In the genomic region with DNA sequence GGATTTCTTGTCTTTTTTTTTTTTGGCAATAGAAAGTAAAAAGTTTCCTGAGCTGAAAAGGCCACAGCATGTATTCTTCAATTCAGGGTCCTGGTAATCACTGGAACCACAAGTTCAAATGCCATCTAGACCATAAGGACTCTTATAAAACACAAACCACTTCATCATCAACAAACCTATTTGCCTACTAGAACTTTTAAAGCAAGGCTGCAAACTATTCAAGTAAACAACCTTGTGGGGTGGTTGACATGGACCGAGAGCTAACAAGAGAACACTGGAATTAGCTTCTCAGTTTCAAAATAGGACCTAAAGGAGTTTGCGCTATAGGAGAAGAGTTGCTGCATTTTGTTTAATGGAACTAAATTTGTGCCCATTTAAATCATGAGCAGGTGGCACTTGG, we compare ENCODE assay signal across 29 cellular contexts.
"Had no signal": no experiment of that assay in that cellular context is flagged by ENCODE, and none has a peak within 500 bp of the region (broad histone marks: within the 10 kb centered on the region; RNA-seq: fewer than 3 reads in every experiment).

No MANE protein-coding gene starts in this region.

- H3K27me3 ChIP-seq: brain microvascular endothelial cell, dorsolateral prefrontal cortex, esophagus muscularis mucosa, foreskin keratinocyte, gastrocnemius medialis had no signal

- H3K4me3 ChIP-seq: dorsolateral prefrontal cortex, esophagus muscularis mucosa, gastrocnemius medialis had no signal

- H3K36me3 ChIP-seq: brain microvascular endothelial cell, esophagus muscularis mucosa, gastrocnemius medialis, WERI-Rb-1 had no signal

- H3K4me1 ChIP-seq: foreskin keratinocyte had no signal

- DNase-seq: activated B cell treated with CpG ODN at 0.5 μM for 24 hours; activated CD4-positive, alpha-beta T cell treated with anti-CD3 and anti-CD28 coated beads for 48 hours; activated CD4-positive, alpha-beta T cell treated with anti-CD3 and anti-CD28 coated beads, Interleukin-2, amount 50 U/mL, for 1 hour; activated CD4-positive, alpha-beta T cell treated with anti-CD3 and anti-CD28 coated beads, Interleukin-2, amount 50 U/mL, for 48 hours; activated CD8-positive, alpha-beta memory T cell treated with anti-CD3 and anti-CD28 coated beads for 24 hours; activated CD8-positive, alpha-beta T cell treated with anti-CD3 and anti-CD28 coated beads for 36 hours; activated effector memory CD4-positive, alpha-beta T cell treated with Interleukin-2 at 50 U/mL for 16 hours; activated gamma-delta T cell treated with Interleukin-2 at 50 U/mL for 16 hours; activated naive CD4-positive, alpha-beta T cell treated with anti-CD3 and anti-CD28 coated beads, Interleukin-2, amount 50 U/mL, for 16 hours; activated naive CD4-positive, alpha-beta T cell treated with Interleukin-2 at 50 U/mL for 16 hours; activated T-cell treated with anti-CD3 and anti-CD28 coated beads, Interleukin-2, amount 50 U/mL, for 4 hours; amniotic stem cell; anterior cingulate cortex; brain microvascular endothelial cell; dorsolateral prefrontal cortex; effector CD4-positive, alpha-beta T cell; effector memory CD8-positive, alpha-beta T cell; erythroblast; foreskin keratinocyte; gastrocnemius medialis; T-helper 1 cell; T-helper 17 cell; T1000; WERI-Rb-1 had no signal

- H3K27ac ChIP-seq: esophagus muscularis mucosa, foreskin keratinocyte, WERI-Rb-1 had no signal

- ATAC-seq: activated CD4-positive, CD25-positive, alpha-beta regulatory T cell treated with anti-CD3 and anti-CD28 coated beads, Interleukin-2, amount 50 U/mL, for 24 hours; activated CD8-positive, alpha-beta T cell treated with anti-CD3 and anti-CD28 coated beads for 36 hours; activated T-cell treated with anti-CD3 and anti-CD28 coated beads, Interleukin-2, amount 50 U/mL, for 4 hours; activated T-helper 17 cell treated with anti-CD3 and anti-CD28 coated beads, Interleukin-2, amount 50 U/mL, for 72 hours; effector memory CD8-positive, alpha-beta T cell; foreskin keratinocyte; gastrocnemius medialis; T-helper 17 cell had no signal

- H3K9me3 ChIP-seq: esophagus muscularis mucosa, gastrocnemius medialis had no signal

- FAIRE-seq: astrocyte, bronchial epithelial cell had no signal
